In the genomic region with DNA sequence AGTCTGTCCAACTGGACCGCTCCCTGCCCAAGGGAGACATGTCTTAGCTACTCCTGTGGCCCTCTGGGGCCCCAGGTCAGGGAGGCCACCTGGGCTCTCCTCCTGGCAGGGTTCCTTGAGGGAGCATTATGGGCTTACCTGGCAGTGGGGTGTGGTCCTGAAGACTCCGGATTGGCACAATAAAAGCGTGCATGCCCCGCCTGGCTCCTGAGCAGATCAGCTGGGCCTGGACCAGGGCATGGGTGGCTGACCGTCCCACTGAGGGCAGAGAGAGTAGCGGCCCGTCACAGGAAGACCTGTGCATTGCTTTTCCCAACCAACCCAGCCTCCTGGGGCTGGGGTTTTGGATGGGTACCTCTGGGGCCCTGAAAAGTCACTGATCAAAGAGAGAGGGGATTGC, we compare ENCODE assay signal across 22 cellular contexts. TPM values are rescaled to one million over a fixed set of nuclear protein-coding genes. Genes with fewer than 3 reads are reported as not detected.
"Had no signal": no experiment of that assay in that cellular context is flagged by ENCODE, and none has a peak within 500 bp of the region (broad histone marks: within the 10 kb centered on the region; RNA-seq: fewer than 3 reads in every experiment).

No MANE protein-coding gene starts in this region.

- DNase-seq: activated CD4-positive, alpha-beta T cell treated with anti-CD3 and anti-CD28 coated beads, Interleukin-2, amount 10 ng/mL, durations not matched to agents 24 days and 14 days; activated CD4-positive, CD25-positive, alpha-beta regulatory T cell treated with anti-CD3 and anti-CD28 coated beads, Interleukin-2, amount 50 U/mL, for 72 hours; activated T-cell treated with anti-CD3 and anti-CD28 coated beads, Interleukin-2, amount 50 U/mL, for 48 hours; effector CD8-positive, alpha-beta T cell; gastrocnemius medialis; glutamatergic neuron; midbrain; naive thymus-derived CD8-positive, alpha-beta T cell; occipital lobe; stimulated activated CD4-positive, alpha-beta T cell treated with anti-CD3 and anti-CD28 coated beads, Interleukin-12 subunit alpha, Interleukin-12 subunit beta, amount 100 ng/mL, for 4 hours; stimulated activated CD4-positive, alpha-beta T cell treated with anti-CD3 and anti-CD28 coated beads, Interleukin-4, amount 100 ng/mL, for 1 hour; substantia nigra; T-helper 2 cell; upper lobe of right lung had no signal

- H3K4me3 Mint-ChIP-seq: activated CD4-positive, alpha-beta memory T cell treated with anti-CD3 and anti-CD28 coated beads for 36 hours; activated CD4-positive, alpha-beta T cell treated with anti-CD3 and anti-CD28 coated beads, Interleukin-2, amount 10 ng/mL, durations not matched to agents 24 days and 14 days; activated naive CD4-positive, alpha-beta T cell treated with anti-CD3 and anti-CD28 coated beads, Interleukin-2, amount 50 U/mL, for 24 hours; naive thymus-derived CD8-positive, alpha-beta T cell; neural crest cell; stimulated activated naive CD8-positive, alpha-beta T cell treated with anti-CD3 and anti-CD28 coated beads, Interleukin-15, Interleukin-2, amounts not matched to agents 100 ng/mL and 50 ng/mL, for 24 hours had no signal

- H3K27ac Mint-ChIP-seq: activated CD4-positive, alpha-beta memory T cell treated with anti-CD3 and anti-CD28 coated beads for 36 hours; activated CD4-positive, alpha-beta T cell treated with anti-CD3 and anti-CD28 coated beads, Interleukin-2, amount 10 ng/mL, durations not matched to agents 24 days and 14 days; activated T-helper 2 cell treated with anti-CD3 and anti-CD28 coated beads, Interferon-gamma antibody, Interleukin-2, Interleukin-4, amounts not matched to agents 10 μg/mL and 5 μg/mL and 100 μg/mL, durations not matched to agents 14 hours and 24 hours and 36 hours; naive thymus-derived CD8-positive, alpha-beta T cell had no signal

- H3K9me3 Mint-ChIP-seq: activated CD4-positive, alpha-beta memory T cell treated with anti-CD3 and anti-CD28 coated beads for 36 hours; activated CD4-positive, alpha-beta T cell treated with anti-CD3 and anti-CD28 coated beads, Interleukin-2, amount 10 ng/mL, durations not matched to agents 24 days and 14 days; activated naive CD4-positive, alpha-beta T cell treated with anti-CD3 and anti-CD28 coated beads, Interleukin-2, amount 50 U/mL, for 24 hours; activated T-helper 2 cell treated with anti-CD3 and anti-CD28 coated beads, Interferon-gamma antibody, Interleukin-2, Interleukin-4, amounts not matched to agents 10 μg/mL and 5 μg/mL and 100 μg/mL, durations not matched to agents 14 hours and 24 hours and 36 hours; naive thymus-derived CD8-positive, alpha-beta T cell; neural crest cell; stimulated activated naive CD8-positive, alpha-beta T cell treated with anti-CD3 and anti-CD28 coated beads, Interleukin-15, Interleukin-2, amounts not matched to agents 100 ng/mL and 50 ng/mL, for 24 hours had no signal

- ATAC-seq: gastrocnemius medialis; naive thymus-derived CD8-positive, alpha-beta T cell; sciatic nerve; upper lobe of right lung had no signal

- H3K36me3 ChIP-seq: upper lobe of right lung had no signal

- H3K4me3 ChIP-seq: gastrocnemius medialis, skin epidermis, upper lobe of right lung had no signal

- H3K27ac ChIP-seq: gastrocnemius medialis, skin epidermis, upper lobe of right lung had no signal

- H3K27me3 ChIP-seq: gastrocnemius medialis, upper lobe of right lung had no signal

- H3K27me3 Mint-ChIP-seq: activated CD4-positive, alpha-beta memory T cell treated with anti-CD3 and anti-CD28 coated beads for 36 hours; activated naive CD4-positive, alpha-beta T cell treated with anti-CD3 and anti-CD28 coated beads, Interleukin-2, amount 50 U/mL, for 24 hours; stimulated activated naive CD8-positive, alpha-beta T cell treated with anti-CD3 and anti-CD28 coated beads, Interleukin-15, Interleukin-2, amounts not matched to agents 100 ng/mL and 50 ng/mL, for 24 hours had no signal

- H3K9me3 ChIP-seq: gastrocnemius medialis, upper lobe of right lung had no signal

RNA-seq across cellular contexts. Expression of gene ACOX2, which starts 5.4 kb away (rescaled TPM):
- total RNA-seq: activated CD4-positive, alpha-beta memory T cell treated with anti-CD3 and anti-CD28 coated beads for 36 hours; activated CD4-positive, alpha-beta T cell treated with anti-CD3 and anti-CD28 coated beads, Interleukin-2, amount 10 ng/mL, durations not matched to agents 24 days and 14 days; activated T-helper 2 cell treated with anti-CD3 and anti-CD28 coated beads, Interferon-gamma antibody, Interleukin-2, Interleukin-4, amounts not matched to agents 10 μg/mL and 5 μg/mL and 100 μg/mL, durations not matched to agents 14 hours and 24 hours and 36 hours; naive thymus-derived CD8-positive, alpha-beta T cell had no signal
- polyA plus RNA-seq: naive thymus-derived CD8-positive, alpha-beta T cell had no signal

RNA-seq across cellular contexts. Expression of gene FAM107A, which starts 45.6 kb away (rescaled TPM):
- total RNA-seq: activated CD4-positive, alpha-beta memory T cell treated with anti-CD3 and anti-CD28 coated beads for 36 hours; activated CD4-positive, alpha-beta T cell treated with anti-CD3 and anti-CD28 coated beads, Interleukin-2, amount 10 ng/mL, durations not matched to agents 24 days and 14 days; activated T-helper 2 cell treated with anti-CD3 and anti-CD28 coated beads, Interferon-gamma antibody, Interleukin-2, Interleukin-4, amounts not matched to agents 10 μg/mL and 5 μg/mL and 100 μg/mL, durations not matched to agents 14 hours and 24 hours and 36 hours; bronchial epithelial cell; naive thymus-derived CD8-positive, alpha-beta T cell had no signal
- polyA plus RNA-seq: naive thymus-derived CD8-positive, alpha-beta T cell had no signal
